ENCODE assay signal across 37 cellular contexts in genomic region chr9:34291423-34291822, GRCh38.
"Had no signal": no experiment of that assay in that cellular context is flagged by ENCODE, and none has a peak within 500 bp of the region (broad histone marks: within the 10 kb centered on the region; RNA-seq: fewer than 3 reads in every experiment).

No MANE protein-coding gene starts in this region.

- H3K27me3 Mint-ChIP-seq: activated CD4-positive, alpha-beta memory T cell treated with anti-CD3 and anti-CD28 coated beads, Interleukin-2, amount 10 ng/mL, durations not matched to agents 7 days and 5 days; activated CD4-positive, alpha-beta T cell treated with anti-CD3 and anti-CD28 coated beads for 36 hours; activated CD4-positive, alpha-beta T cell treated with anti-CD3 and anti-CD28 coated beads, Interleukin-2, amount 10 ng/mL, durations not matched to agents 7 days and 5 days; activated CD8-positive, alpha-beta memory T cell treated with anti-CD3 and anti-CD28 coated beads, Interleukin-2, amount 10 ng/mL, durations not matched to agents 7 days and 5 days; activated naive CD8-positive, alpha-beta T cell treated with anti-CD3 and anti-CD28 coated beads for 36 hours; activated T-cell treated with anti-CD3 and anti-CD28 coated beads, Interleukin-2, amount 50 U/mL, for 24 hours; activated T-helper 17 cell treated with anti-CD3 and anti-CD28 coated beads, Interleukin-2, amount 50 U/mL, for 72 hours had no signal

- H3K27ac ChIP-seq: adrenal gland, brain microvascular endothelial cell, breast epithelium, VCaP had no signal

- DNase-seq: activated CD4-positive, alpha-beta memory T cell treated with anti-CD3 and anti-CD28 coated beads, Interleukin-2, amount 10 ng/mL, durations not matched to agents 7 days and 5 days; activated CD4-positive, alpha-beta T cell treated with anti-CD3 and anti-CD28 coated beads for 1 hour; activated CD4-positive, alpha-beta T cell treated with anti-CD3 and anti-CD28 coated beads for 36 hours; activated CD4-positive, alpha-beta T cell treated with anti-CD3 and anti-CD28 coated beads for 48 hours; activated CD4-positive, alpha-beta T cell treated with anti-CD3 and anti-CD28 coated beads, Interleukin-2, amount 10 ng/mL, durations not matched to agents 7 days and 5 days; activated CD4-positive, alpha-beta T cell treated with anti-CD3 and anti-CD28 coated beads, Interleukin-2, amount 50 U/mL, for 48 hours; activated CD4-positive, CD25-positive, alpha-beta regulatory T cell; activated CD8-positive, alpha-beta memory T cell treated with anti-CD3 and anti-CD28 coated beads for 24 hours; activated CD8-positive, alpha-beta memory T cell treated with anti-CD3 and anti-CD28 coated beads, Interleukin-2, amount 10 ng/mL, durations not matched to agents 7 days and 5 days; activated CD8-positive, alpha-beta memory T cell treated with anti-CD3 and anti-CD28 coated beads, Interleukin-2, amount 50 U/mL, for 48 hours; activated CD8-positive, alpha-beta T cell treated with anti-CD3 and anti-CD28 coated beads, Interleukin-2, amount 10 ng/mL, durations not matched to agents 7 days and 5 days; activated effector memory CD4-positive, alpha-beta T cell treated with anti-CD3 and anti-CD28 coated beads, Interleukin-2, amount 50 U/mL, for 16 hours; activated gamma-delta T cell treated with Interleukin-2 at 50 U/mL for 16 hours; activated naive CD4-positive, alpha-beta T cell; activated naive CD4-positive, alpha-beta T cell treated with anti-CD3 and anti-CD28 coated beads for 36 hours; activated naive CD4-positive, alpha-beta T cell treated with anti-CD3 and anti-CD28 coated beads, Interleukin-2, amount 50 U/mL, for 16 hours; activated naive CD8-positive, alpha-beta T cell treated with anti-CD3 and anti-CD28 coated beads for 36 hours; activated T-cell treated with anti-CD3 and anti-CD28 coated beads, Interleukin-2, amount 50 U/mL, for 24 hours; activated T-cell treated with anti-CD3 and anti-CD28 coated beads, Interleukin-2, amount 50 U/mL, for 48 hours; amniotic stem cell; aorta; body of pancreas; brain microvascular endothelial cell; central memory CD4-positive, alpha-beta T cell; T-helper 1 cell; T-helper 2 cell; T-helper 9 cell had no signal

- H3K4me3 ChIP-seq: adrenal gland, body of pancreas, breast epithelium had no signal

- ATAC-seq: activated CD4-positive, alpha-beta T cell treated with anti-CD3 and anti-CD28 coated beads for 36 hours; activated CD4-positive, CD25-positive, alpha-beta regulatory T cell treated with anti-CD3 and anti-CD28 coated beads, Interleukin-2, amount 50 U/mL, for 24 hours; activated CD8-positive, alpha-beta memory T cell treated with anti-CD3 and anti-CD28 coated beads, Interleukin-2, amount 10 ng/mL, durations not matched to agents 7 days and 5 days; activated CD8-positive, alpha-beta T cell treated with anti-CD3 and anti-CD28 coated beads, Interleukin-2, amount 10 ng/mL, durations not matched to agents 7 days and 5 days; activated naive CD4-positive, alpha-beta T cell treated with anti-CD3 and anti-CD28 coated beads, Interleukin-2, amount 50 U/mL, for 72 hours; activated T-helper 17 cell treated with anti-CD3 and anti-CD28 coated beads, Interleukin-2, amount 50 U/mL, for 72 hours; body of pancreas; WTC11 had no signal

- H3K27ac Mint-ChIP-seq: activated CD4-positive, alpha-beta memory T cell treated with anti-CD3 and anti-CD28 coated beads, Interleukin-2, amount 10 ng/mL, durations not matched to agents 7 days and 5 days; activated CD4-positive, alpha-beta T cell treated with anti-CD3 and anti-CD28 coated beads for 36 hours; activated CD4-positive, alpha-beta T cell treated with anti-CD3 and anti-CD28 coated beads, Interleukin-2, amount 10 ng/mL, durations not matched to agents 7 days and 5 days; activated CD8-positive, alpha-beta memory T cell treated with anti-CD3 and anti-CD28 coated beads, Interleukin-2, amount 10 ng/mL, durations not matched to agents 7 days and 5 days; activated CD8-positive, alpha-beta T cell treated with anti-CD3 and anti-CD28 coated beads, Interleukin-2, amount 10 ng/mL, durations not matched to agents 7 days and 5 days; activated naive CD4-positive, alpha-beta T cell treated with anti-CD3 and anti-CD28 coated beads for 36 hours; activated naive CD4-positive, alpha-beta T cell treated with anti-CD3 and anti-CD28 coated beads, Interleukin-2, amount 50 U/mL, for 72 hours; activated naive CD8-positive, alpha-beta T cell treated with anti-CD3 and anti-CD28 coated beads for 36 hours; activated T-cell treated with anti-CD3 and anti-CD28 coated beads, Interleukin-2, amount 50 U/mL, for 24 hours; activated T-helper 1 cell treated with anti-CD3 and anti-CD28 coated beads, Interleukin-12 subunit alpha, Interleukin-12 subunit beta, Interleukin-2, Interleukin-4 antibody, amounts not matched to agents 30 ng/mL and 10 ng/mL and 1 ng/mL, durations not matched to agents 14 hours and 24 hours and 36 hours; activated T-helper 17 cell treated with anti-CD3 and anti-CD28 coated beads, Interleukin-2, amount 50 U/mL, for 72 hours; T-helper 1 cell treated with Interleukin-12 subunit alpha and Interleukin-12 subunit beta and Interleukin-4 antibody, amounts not matched to agents 30 μg/mL and 1 μg/mL, for 36 hours; T-helper 2 cell treated with Interferon-gamma antibody and Interleukin-4, amounts not matched to agents 5 μg/mL and 100 μg/mL, for 36 hours; WTC11 had no signal

- H3K4me1 ChIP-seq: body of pancreas, breast epithelium had no signal

- H3K36me3 ChIP-seq: adrenal gland, brain microvascular endothelial cell, breast epithelium had no signal

- H3K4me3 Mint-ChIP-seq: activated CD4-positive, alpha-beta memory T cell treated with anti-CD3 and anti-CD28 coated beads, Interleukin-2, amount 10 ng/mL, durations not matched to agents 7 days and 5 days; activated CD4-positive, alpha-beta T cell treated with anti-CD3 and anti-CD28 coated beads for 36 hours; activated CD4-positive, alpha-beta T cell treated with anti-CD3 and anti-CD28 coated beads, Interleukin-2, amount 10 ng/mL, durations not matched to agents 7 days and 5 days; activated CD8-positive, alpha-beta memory T cell treated with anti-CD3 and anti-CD28 coated beads, Interleukin-2, amount 10 ng/mL, durations not matched to agents 7 days and 5 days; activated CD8-positive, alpha-beta T cell treated with anti-CD3 and anti-CD28 coated beads, Interleukin-2, amount 10 ng/mL, durations not matched to agents 7 days and 5 days; activated naive CD4-positive, alpha-beta T cell treated with anti-CD3 and anti-CD28 coated beads for 36 hours; activated naive CD8-positive, alpha-beta T cell treated with anti-CD3 and anti-CD28 coated beads for 36 hours; activated T-cell treated with anti-CD3 and anti-CD28 coated beads, Interleukin-2, amount 50 U/mL, for 24 hours; activated T-helper 1 cell treated with anti-CD3 and anti-CD28 coated beads, Interleukin-12 subunit alpha, Interleukin-12 subunit beta, Interleukin-2, Interleukin-4 antibody, amounts not matched to agents 30 ng/mL and 10 ng/mL and 1 ng/mL, durations not matched to agents 14 hours and 24 hours and 36 hours; activated T-helper 17 cell treated with anti-CD3 and anti-CD28 coated beads, Interleukin-2, amount 50 U/mL, for 72 hours; T-helper 1 cell treated with Interleukin-12 subunit alpha and Interleukin-12 subunit beta and Interleukin-4 antibody, amounts not matched to agents 30 μg/mL and 1 μg/mL, for 36 hours; T-helper 2 cell treated with Interferon-gamma antibody and Interleukin-4, amounts not matched to agents 5 μg/mL and 100 μg/mL, for 36 hours; WTC11 had no signal

- H3K9me3 Mint-ChIP-seq: activated CD4-positive, alpha-beta memory T cell treated with anti-CD3 and anti-CD28 coated beads, Interleukin-2, amount 10 ng/mL, durations not matched to agents 7 days and 5 days; activated CD4-positive, alpha-beta T cell treated with anti-CD3 and anti-CD28 coated beads, Interleukin-2, amount 10 ng/mL, durations not matched to agents 7 days and 5 days; activated naive CD4-positive, alpha-beta T cell treated with anti-CD3 and anti-CD28 coated beads for 36 hours; activated naive CD4-positive, alpha-beta T cell treated with anti-CD3 and anti-CD28 coated beads, Interleukin-2, amount 50 U/mL, for 72 hours; activated naive CD8-positive, alpha-beta T cell treated with anti-CD3 and anti-CD28 coated beads for 36 hours; activated T-cell treated with anti-CD3 and anti-CD28 coated beads, Interleukin-2, amount 50 U/mL, for 24 hours; activated T-helper 1 cell treated with anti-CD3 and anti-CD28 coated beads, Interleukin-12 subunit alpha, Interleukin-12 subunit beta, Interleukin-2, Interleukin-4 antibody, amounts not matched to agents 30 ng/mL and 10 ng/mL and 1 ng/mL, durations not matched to agents 14 hours and 24 hours and 36 hours; activated T-helper 17 cell treated with anti-CD3 and anti-CD28 coated beads, Interleukin-2, amount 50 U/mL, for 72 hours; T-helper 1 cell treated with Interleukin-12 subunit alpha and Interleukin-12 subunit beta and Interleukin-4 antibody, amounts not matched to agents 30 μg/mL and 1 μg/mL, for 36 hours; T-helper 2 cell treated with Interferon-gamma antibody and Interleukin-4, amounts not matched to agents 5 μg/mL and 100 μg/mL, for 36 hours had no signal

- H3K9me3 ChIP-seq: adrenal gland, body of pancreas, breast epithelium had no signal

- H3K27me3 ChIP-seq: adrenal gland, body of pancreas, brain microvascular endothelial cell, breast epithelium had no signal

- H3K36me3 Mint-ChIP-seq: activated naive CD8-positive, alpha-beta T cell treated with anti-CD3 and anti-CD28 coated beads for 36 hours; WTC11 had no signal

- H3K4me1 Mint-ChIP-seq: activated CD4-positive, alpha-beta memory T cell treated with anti-CD3 and anti-CD28 coated beads, Interleukin-2, amount 10 ng/mL, durations not matched to agents 7 days and 5 days; activated CD4-positive, alpha-beta T cell treated with anti-CD3 and anti-CD28 coated beads for 36 hours; activated CD4-positive, alpha-beta T cell treated with anti-CD3 and anti-CD28 coated beads, Interleukin-2, amount 10 ng/mL, durations not matched to agents 7 days and 5 days; activated CD8-positive, alpha-beta memory T cell treated with anti-CD3 and anti-CD28 coated beads, Interleukin-2, amount 10 ng/mL, durations not matched to agents 7 days and 5 days; activated naive CD8-positive, alpha-beta T cell treated with anti-CD3 and anti-CD28 coated beads for 36 hours; activated T-helper 17 cell treated with anti-CD3 and anti-CD28 coated beads, Interleukin-2, amount 50 U/mL, for 72 hours; WTC11 had no signal
